8 cellular contexts compared by ENCODE assay signal in genomic region chrX:24025741-24026402, GRCh38. TPM values are rescaled to one million over a fixed set of nuclear protein-coding genes. Genes with fewer than 3 reads are reported as not detected.
DNase-seq lines count a peak whose midpoint lies in the region; ATAC-seq, FAIRE-seq and TF ChIP-seq lines count a peak whose summit lies in the region.

No MANE protein-coding gene starts in this region.

- peaks cover 8% of the 10 kb centered on the region; the same call in 1 of the 2 replicates for H3K4me1 ChIP-seq in HepG2 (ENCODE audit: insufficient read depth, low read length)

- TF ChIP-seq POLR2A in HepG2 (IDR thresholded peaks at IDR 0.05; ENCODE audit: insufficient read depth in 1 of 2, low read depth in 2 of 2, low read length in 2 of 2): no peak

- no peak for FAIRE-seq in HepG2 (lab: Jason Lieb, UNC)

- in situ Hi-C loops in HepG2 (cut with HindIII; ENCODE audit: extremely low pct_ligation_motif_present, low pct_unique_long_range_greater_than_20kb): no loop called here

- TF ChIP-seq RAD21 in HepG2 (CRISPR knock-in tag; IDR thresholded peaks at IDR 0.05): no peak

- peak overlapping the region; percentile 92 for H3K9ac ChIP-seq in HepG2 (ENCODE audit: insufficient read depth, low read depth, low read length)

- no peaks in the 10 kb centered on the region; a peak in 1 of 5 replicates for H3K27me3 ChIP-seq in HepG2 (ENCODE audit: control insufficient read depth in 1 of 2, insufficient read depth in 2 of 2, low read length in 2 of 2)

- H3K4me2 ChIP-seq in HepG2 (ENCODE audit: low read depth, low read length): peak overlapping the region; percentile 81

- POLR2A ChIA-PET in HepG2 (lab: Yijun Ruan, JAX): interaction anchor here (0.6 to 4.1 kb wide), 8 partner anchors 8 to 165 kb away, joined by 3 to 35 read pairs (median 4); partner anchors contain the start of genes APOO, CXorf58, EIF2S3 and ZFX

- ATAC-seq in GM18520 (IDR thresholded peaks at IDR 0.05; ENCODE audit: unreplicated experiment) (peak; percentile 15), HG03039 (IDR thresholded peaks at IDR 0.05; ENCODE audit: unreplicated experiment) (peak; percentile 22), HepG2 (peak; percentile 68)

- DNase-seq in AG20443 (ENCODE audit: low spot score): peak; percentile 16
- DNase-seq in NCI-H774 (lab: John Stamatoyannopoulos, UW): peak; percentile 4
- DNase-seq in caudate nucleus (lab: John Stamatoyannopoulos, UW): peak in 12 of 61 donors; percentile 20 to 66 (median 44)
- no peak for DNase-seq in HepG2 (ENCODE audit: low spot score)
- peak; percentile 46 for DNase-seq in stromal cell of bone marrow (ENCODE audit: low read depth)
- DNase-seq in UCSD-AML1 (lab: John Stamatoyannopoulos, UW; ENCODE audit: unreplicated experiment): no peak

- CTCF ChIA-PET in HepG2 (lab: Yijun Ruan, JAX; ENCODE audit: low intra/inter-chr PET ratio, low total read pairs): interaction anchor here (1.4 kb wide), 1 partner anchor 28 kb away, joined by 6 read pairs; the partner anchor contains the start of gene EIF2S3

- H3K27ac ChIP-seq in caudate nucleus (ENCODE audit: low read depth, low read length): peak overlapping the region; percentile 82
- H3K27ac ChIP-seq in HepG2 (ENCODE audit: extremely low read length, insufficient read depth, low read length): peak overlapping the region; percentile 90

- H3K79me2 ChIP-seq in HepG2 (ENCODE audit: insufficient read depth, low read length): peaks cover 27% of the 10 kb centered on the region

- TF ChIP-seq EP300 in HepG2 (IDR thresholded peaks at IDR 0.05; ENCODE audit: low read depth in 2 of 2, low read length in 2 of 2): no peak
- no peak for TF ChIP-seq EP300 in HepG2 (CRISPR knock-in tag; IDR thresholded peaks at IDR 0.05; ENCODE audit: borderline replicate concordance)

- no peaks in the 10 kb centered on the region for H4K20me1 ChIP-seq in HepG2 (ENCODE audit: insufficient read depth, low read length)

- no peak for TF ChIP-seq CTCF in HepG2 (CRISPR knock-in tag; IDR thresholded peaks at IDR 0.05)

- H2AFZ ChIP-seq in HepG2 (ENCODE audit: low read length): no peak overlapping the region

- H3K9me3 ChIP-seq in HepG2 (ENCODE audit: low read length): no peaks in the 10 kb centered on the region

- 51% methylated on average over 11 of the region's 46 CpGs for WGBS in HepG2 (ENCODE audit: low lambda C conversion rate)

- H3K4me3 ChIP-seq in HepG2 (replicated peaks in 1 of 3; ENCODE audit: insufficient read depth in 1 of 3, low read depth in 2 of 3, low read length in 3 of 3): peak overlapping the region; percentile 49 to 69 (median 62); a peak in 5 of 6 replicates

- 0 out of 5 replicates have a peak, but pooled peaks cover 0 to 3% of the 10 kb centered on the region in 2 experiments for H3K36me3 ChIP-seq in HepG2 (replicated peaks in 1 of 2; ENCODE audit: control insufficient read depth in 1 of 2, insufficient read depth in 2 of 2, low read length in 2 of 2)

- intact Hi-C loops in HepG2 (cut with micrococcal nuclease; ENCODE audit: unreplicated experiment): loop anchor here (2.0 kb wide), 2 partner anchors 29 to 117 kb away; partner anchors contain the start of genes CXorf58 and EIF2S3

- BruUV-seq in HepG2 (replicated peaks; lab: Mats Ljungman, UMichigan): TSS peak; percentile 94

TF ChIP-seq in HepG2, 621 proteins besides CTCF, POLR2A, EP300 and RAD21 (continues in another document):
- no peak for TF ChIP-seq SIN3A (IDR thresholded peaks at IDR 0.05; ENCODE audit: borderline replicate concordance, low read depth, low read length)
- no peak for TF ChIP-seq ZNF713 (CRISPR knock-in tag; IDR thresholded peaks at IDR 0.05)
- TF ChIP-seq ZNF772 (CRISPR knock-in tag; IDR thresholded peaks at IDR 0.05): no peak
- no peak for TF ChIP-seq CEBPZ (IDR thresholded peaks at IDR 0.05; ENCODE audit: low read length)
- TF ChIP-seq ZNF326 (CRISPR knock-in tag; IDR thresholded peaks at IDR 0.05; ENCODE audit: borderline replicate concordance): no peak
- no peak for TF ChIP-seq ZNF17 (CRISPR knock-in tag; IDR thresholded peaks at IDR 0.05)
- 0 out of 2 replicates have a peak, but pooled peaks have one; percentile 21 for TF ChIP-seq GATAD2A (CRISPR knock-in tag; IDR thresholded peaks at IDR 0.05)
- no peak for TF ChIP-seq ZNF652 (CRISPR knock-in tag; IDR thresholded peaks at IDR 0.05; ENCODE audit: borderline replicate concordance, low read depth)
- TF ChIP-seq ZNF703 (CRISPR knock-in tag; IDR thresholded peaks at IDR 0.05; ENCODE audit: borderline replicate concordance): no peak

RNA-seq across cellular contexts. Expression of gene KLHL15, which starts 1.1 kb away (rescaled TPM):
- total RNA-seq in HepG2 (2016; rRNA removed; fragmentation: Illumina TruSeq; extraction: Trizol): 5.5 and 6.9 TPM in 2 replicates
- total RNA-seq in HepG2 (2016; cell fraction: cytosol; rRNA removed; fragmentation: Illumina TruSeq; extraction: Trizol; ENCODE audit: low read depth): 0.51 and 0.62 TPM in 2 replicates
- 5.3 and 6.4 TPM in 2 replicates for total RNA-seq in HepG2 (2016; cell fraction: insoluble cytoplasmic fraction; rRNA removed; fragmentation: Illumina TruSeq; extraction: Trizol)
- 1.7 and 2.2 TPM in 2 replicates for total RNA-seq in HepG2 (2016; cell fraction: membrane; rRNA removed; fragmentation: Illumina TruSeq; extraction: Trizol)
- total RNA-seq in HepG2 (2016; cell fraction: nucleus; rRNA removed; fragmentation: Illumina TruSeq; extraction: Trizol): 7.2 and 8.4 TPM in 2 replicates
- polyA plus RNA-seq in HepG2 (2011; rRNA removed): 2.1 and 2.8 TPM in 2 replicates
- 0.93 and 1.6 TPM in 2 replicates for polyA plus RNA-seq in HepG2 (2011; cell fraction: cytosol; rRNA removed)
- 2.0 TPM in 2 replicates for polyA plus RNA-seq in HepG2 (2011; cell fraction: nucleus; rRNA removed)
- polyA plus RNA-seq in HepG2 (2012): 2.3 and 2.5 TPM in 2 replicates
- polyA plus RNA-seq in HepG2 (2016; cell fraction: cytosol; fragmentation: Illumina TruSeq; extraction: Trizol; ENCODE audit: low read depth): 0.10 and 0.11 TPM in 2 replicates
- polyA plus RNA-seq in HepG2 (2016; cell fraction: insoluble cytoplasmic fraction; fragmentation: Illumina TruSeq; extraction: Trizol; ENCODE audit: low read depth): 3.6 and 3.9 TPM in 2 replicates
- polyA plus RNA-seq in HepG2 (2016; cell fraction: membrane; fragmentation: Illumina TruSeq; extraction: Trizol; ENCODE audit: low read depth): 0.63 and 0.66 TPM in 2 replicates
- polyA plus RNA-seq in HepG2 (2016; cell fraction: nucleus; fragmentation: Illumina TruSeq; extraction: Trizol; ENCODE audit: insufficient read depth, low read depth): 7.2 and 7.3 TPM in 2 replicates
- polyA minus RNA-seq in HepG2 (2011; rRNA and poly(A)+ RNA removed; ENCODE audit: low replicate concordance): 2.7 and 15.6 TPM in 2 replicates
- 3.5 and 4.1 TPM in 2 replicates for polyA minus RNA-seq in HepG2 (2011; cell fraction: cytosol; rRNA and poly(A)+ RNA removed)
- 8.5 and 13.3 TPM in 2 replicates for polyA minus RNA-seq in HepG2 (2011; cell fraction: nucleus; rRNA and poly(A)+ RNA removed)

RNA-seq across cellular contexts. Expression of gene EIF2S3, which starts 28.9 kb away (rescaled TPM):
- total RNA-seq in HepG2 (2016; rRNA removed; fragmentation: Illumina TruSeq; extraction: Trizol): 183 and 238 TPM in 2 replicates
- total RNA-seq in HepG2 (2016; cell fraction: cytosol; rRNA removed; fragmentation: Illumina TruSeq; extraction: Trizol; ENCODE audit: low read depth): 37.3 and 41.7 TPM in 2 replicates
- 180 and 236 TPM in 2 replicates for total RNA-seq in HepG2 (2016; cell fraction: insoluble cytoplasmic fraction; rRNA removed; fragmentation: Illumina TruSeq; extraction: Trizol)
- total RNA-seq in HepG2 (2016; cell fraction: membrane; rRNA removed; fragmentation: Illumina TruSeq; extraction: Trizol): 150 and 183 TPM in 2 replicates
- total RNA-seq in HepG2 (2016; cell fraction: nucleus; rRNA removed; fragmentation: Illumina TruSeq; extraction: Trizol): 88.9 and 103 TPM in 2 replicates
- polyA plus RNA-seq in HepG2 (2011; rRNA removed): 60.2 and 61.0 TPM in 2 replicates
- polyA plus RNA-seq in HepG2 (2011; cell fraction: cytosol; rRNA removed): 51.3 and 69.8 TPM in 2 replicates
- polyA plus RNA-seq in HepG2 (2011; cell fraction: nucleus; rRNA removed): 54.5 and 74.4 TPM in 2 replicates
- polyA plus RNA-seq in HepG2 (2012): 96.5 and 126 TPM in 2 replicates
- 25.0 and 25.4 TPM in 2 replicates for polyA plus RNA-seq in HepG2 (2016; cell fraction: cytosol; fragmentation: Illumina TruSeq; extraction: Trizol; ENCODE audit: low read depth)
- polyA plus RNA-seq in HepG2 (2016; cell fraction: insoluble cytoplasmic fraction; fragmentation: Illumina TruSeq; extraction: Trizol; ENCODE audit: low read depth): 189 and 202 TPM in 2 replicates
- 88.6 and 105 TPM in 2 replicates for polyA plus RNA-seq in HepG2 (2016; cell fraction: membrane; fragmentation: Illumina TruSeq; extraction: Trizol; ENCODE audit: low read depth)
- polyA plus RNA-seq in HepG2 (2016; cell fraction: nucleus; fragmentation: Illumina TruSeq; extraction: Trizol; ENCODE audit: insufficient read depth, low read depth): 139 and 141 TPM in 2 replicates
- polyA minus RNA-seq in HepG2 (2011; rRNA and poly(A)+ RNA removed; ENCODE audit: low replicate concordance): 107 and 391 TPM in 2 replicates
- 321 and 334 TPM in 2 replicates for polyA minus RNA-seq in HepG2 (2011; cell fraction: cytosol; rRNA and poly(A)+ RNA removed)
- 66.2 and 96.0 TPM in 2 replicates for polyA minus RNA-seq in HepG2 (2011; cell fraction: nucleus; rRNA and poly(A)+ RNA removed)

Comparison
In these comparisons a context has a peak if more than half of its experiments do, and no peak if none do; other contexts are left out.
1. DNase-seq: peak in AG20443 (single experiment), NCI-H774 (single experiment) and stromal cell of bone marrow (single experiment); none in HepG2 (single experiment) and UCSD-AML1 (single experiment).
2. ATAC-seq: peak in every context shown above with its lines; median percentile 68 in HepG2; 22 in HG03039; 15 in GM18520.